Comparison of ENCODE assay signal across 9 cellular contexts in the genomic region with DNA sequence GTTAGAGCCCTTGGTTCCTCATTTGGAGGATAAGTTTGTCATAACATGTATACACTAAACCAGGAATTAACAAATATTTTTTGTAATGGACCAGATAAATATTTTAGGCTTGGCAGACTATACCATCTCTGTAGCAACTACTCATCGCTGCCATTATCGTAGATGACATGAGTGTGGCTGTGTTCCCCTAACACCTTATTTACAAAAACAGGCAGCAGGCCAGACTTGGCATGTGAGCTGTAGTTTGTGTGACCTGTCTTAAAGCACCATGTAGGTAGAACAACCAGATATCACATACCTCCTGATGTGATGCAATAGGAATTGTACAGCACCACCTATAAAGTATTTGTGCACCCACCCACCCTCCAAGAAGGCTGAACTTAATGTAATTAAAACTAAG.
"Had no signal": no experiment of that assay in that cellular context is flagged by ENCODE, and none has a peak within 500 bp of the region (broad histone marks: within the 10 kb centered on the region; RNA-seq: fewer than 3 reads in every experiment).

No MANE protein-coding gene starts in this region.

- H3K9me3 ChIP-seq: HAP-1 had no signal

- H3K36me3 Mint-ChIP-seq: IgD-negative memory B cell had no signal

- DNase-seq: GM23248, GOT3, H7, HFFc6 had no signal

- H3K9ac ChIP-seq: GM23248 had no signal

- H3K4me3 ChIP-seq: GM23248, HAP-1 had no signal

- H3K4me1 ChIP-seq: HAP-1 had no signal

- H2AFZ ChIP-seq: GM23248 had no signal

- H3K27ac ChIP-seq: GM23248, HL-60 had no signal

- H3K36me3 ChIP-seq: HAP-1 had no signal

- H3K9me3 Mint-ChIP-seq: IgD-negative memory B cell had no signal

- H3K4me3 Mint-ChIP-seq: HFFc6, IgD-negative memory B cell had no signal

- H3K27ac Mint-ChIP-seq: HFFc6, IgD-negative memory B cell had no signal

- ATAC-seq: HCT116, HepG2 had no signal

- H3K27me3 Mint-ChIP-seq: IgD-negative memory B cell had no signal
